In genomic region chr14:57833304-57833703, GRCh38 we compare ENCODE assay signal across 9 cellular contexts. TPM values are rescaled to one million over a fixed set of nuclear protein-coding genes. Genes with fewer than 3 reads are reported as not detected.
A peak's percentile ranks its signal among the peaks of the same experiment; 100 is the strongest.
DNase-seq lines count a peak whose midpoint lies in the region; ATAC-seq and TF ChIP-seq lines count a peak whose summit lies in the region.
"Had no signal": no experiment of that assay in that cellular context is flagged by ENCODE, and none has a peak within 500 bp of the region (broad histone marks: within the 10 kb centered on the region; RNA-seq: fewer than 3 reads in every experiment).

No MANE protein-coding gene starts in this region.

- H3K36me3 Mint-ChIP-seq in Calu3 (ENCODE audit: insufficient read depth, unreplicated experiment), result no peaks in the 10 kb centered on the region
- no peaks in the 10 kb centered on the region for H3K36me3 Mint-ChIP-seq in endodermal cell (ENCODE audit: low read depth)
- H3K36me3 Mint-ChIP-seq in activated CD8-positive, alpha-beta T cell treated with anti-CD3 and anti-CD28 coated beads for 36 hours (ENCODE audit: low read depth), result no peaks in the 10 kb centered on the region

- no TSS peak for BruUV-seq in Calu3 (replicated peaks; lab: Mats Ljungman, UMichigan)

- H3K4me2 ChIP-seq in osteoblast (ENCODE audit: insufficient read depth, low read length), result peak overlapping the region; percentile 41

- peaks cover 2% of the 10 kb centered on the region for H3K9me3 Mint-ChIP-seq in Calu3 (ENCODE audit: low read depth, unreplicated experiment)
- H3K9me3 Mint-ChIP-seq in endodermal cell, result no peaks in the 10 kb centered on the region
- H3K9me3 Mint-ChIP-seq in activated CD8-positive, alpha-beta T cell treated with anti-CD3 and anti-CD28 coated beads for 36 hours, result no peaks in the 10 kb centered on the region
- H3K9me3 Mint-ChIP-seq: nephron had no signal

- DNase-seq in Calu3 (peak; percentile 20), MG63 (peak; percentile 84), endodermal cell (peak; percentile 57), osteoblast (ENCODE audit: insufficient read length, low spot score, missing footprints) (peak; percentile 49), SIG-M5 treated with dmso at 0.1 percent for 504 hours (lab: John Stamatoyannopoulos, UW; ENCODE audit: unreplicated experiment) (no peak), COLO829 (ENCODE audit: low spot score) (no peak), midbrain (lab: John Stamatoyannopoulos, UW) (no peak)
- no peak for DNase-seq in activated CD8-positive, alpha-beta T cell treated with anti-CD3 and anti-CD28 coated beads for 36 hours

- no peaks in the 10 kb centered on the region for H4K20me1 ChIP-seq in osteoblast (ENCODE audit: insufficient read depth, low read length)

- H3K27me3 Mint-ChIP-seq in Calu3 (ENCODE audit: unreplicated experiment), result peaks cover 45% of the 10 kb centered on the region
- peaks cover 6% of the 10 kb centered on the region for H3K27me3 Mint-ChIP-seq in endodermal cell (ENCODE audit: insufficient read depth)
- peaks cover 4% of the 10 kb centered on the region for H3K27me3 Mint-ChIP-seq in activated CD8-positive, alpha-beta T cell treated with anti-CD3 and anti-CD28 coated beads for 36 hours

- H3K27ac ChIP-seq in endodermal cell (ENCODE audit: low read depth, low read length) (no peak overlapping the region), osteoblast (ENCODE audit: low read depth, low read length) (peak overlapping the region; percentile 50)

- no peak overlapping the region for H2AFZ ChIP-seq in osteoblast (ENCODE audit: low read length)

- POLR2A ChIA-PET in activated CD8-positive, alpha-beta T cell treated with anti-CD3 and anti-CD28 coated beads for 36 hours (lab: Charles Lee), result no interaction called here

- no peaks in the 10 kb centered on the region for H3K4me1 ChIP-seq in endodermal cell (ENCODE audit: control insufficient read depth, insufficient read depth, low read length)
- peaks cover 27% of the 10 kb centered on the region for H3K4me1 ChIP-seq in osteoblast (ENCODE audit: insufficient read depth, low read length)

- H3K27me3 ChIP-seq in MG63 (no peaks in the 10 kb centered on the region), endodermal cell (ENCODE audit: control insufficient read depth, insufficient read depth, low read length, poor library complexity, severe bottlenecking) (no peaks in the 10 kb centered on the region), osteoblast (ENCODE audit: insufficient read depth, low read length) (peaks cover 3% of the 10 kb centered on the region)

- H3K4me1 Mint-ChIP-seq in Calu3 (ENCODE audit: low read depth, unreplicated experiment), result no peaks in the 10 kb centered on the region
- peaks cover 10% of the 10 kb centered on the region for H3K4me1 Mint-ChIP-seq in endodermal cell
- no peaks in the 10 kb centered on the region for H3K4me1 Mint-ChIP-seq in activated CD8-positive, alpha-beta T cell treated with anti-CD3 and anti-CD28 coated beads for 36 hours (ENCODE audit: low read depth)

- H3K27ac Mint-ChIP-seq in Calu3 (ENCODE audit: unreplicated experiment), result no peak overlapping the region
- H3K27ac Mint-ChIP-seq in endodermal cell, result no peak overlapping the region
- H3K27ac Mint-ChIP-seq in activated CD8-positive, alpha-beta T cell treated with anti-CD3 and anti-CD28 coated beads for 36 hours, result no peak overlapping the region

- WGBS in endodermal cell (ENCODE audit: insufficient coverage in 1 of 2, insufficient read length in 1 of 2), 2 experiments, result 17 to 24% methylated on average over 1 to 2 of the region's 2 CpGs

- H3K79me2 ChIP-seq in osteoblast (ENCODE audit: insufficient read depth, low read length), result no peaks in the 10 kb centered on the region

- H3K36me3 ChIP-seq in MG63 (no peaks in the 10 kb centered on the region), endodermal cell (ENCODE audit: control insufficient read depth, insufficient read depth, low read length) (no peaks in the 10 kb centered on the region), osteoblast (ENCODE audit: insufficient read depth, low read length) (no peaks in the 10 kb centered on the region)

- no peak overlapping the region for H3K9ac ChIP-seq in endodermal cell (ENCODE audit: extremely low read depth, low read length, poor library complexity, severe bottlenecking)

- no peak overlapping the region for H3K4me3 Mint-ChIP-seq in Calu3 (ENCODE audit: low read depth, unreplicated experiment)
- no peak overlapping the region for H3K4me3 Mint-ChIP-seq in endodermal cell
- no peak overlapping the region for H3K4me3 Mint-ChIP-seq in activated CD8-positive, alpha-beta T cell treated with anti-CD3 and anti-CD28 coated beads for 36 hours
- H3K4me3 Mint-ChIP-seq: nephron had no signal

- H3K9me3 ChIP-seq in MG63 (no peaks in the 10 kb centered on the region), endodermal cell (ENCODE audit: control insufficient read depth, low read length) (no peaks in the 10 kb centered on the region), osteoblast (ENCODE audit: low read depth, low read length) (no peaks in the 10 kb centered on the region)

- no peak for ATAC-seq in activated CD8-positive, alpha-beta T cell treated with anti-CD3 and anti-CD28 coated beads for 36 hours

- CTCF ChIA-PET in Calu3 (lab: Charles Lee), result no interaction called here
- CTCF ChIA-PET in activated CD8-positive, alpha-beta T cell treated with anti-CD3 and anti-CD28 coated beads for 36 hours (lab: Charles Lee), result no interaction called here

- TF ChIP-seq CTCF in Calu3 (IDR thresholded peaks at IDR 0.05; ENCODE audit: unreplicated experiment) (no peak), endodermal cell (conservative IDR thresholded peaks at IDR 0.05) (no peak), osteoblast (IDR thresholded peaks at IDR 0.05; ENCODE audit: extremely low read depth, low read depth, low read length) (no peak)
- TF ChIP-seq CTCF in activated CD8-positive, alpha-beta T cell treated with anti-CD3 and anti-CD28 coated beads for 36 hours (IDR thresholded peaks at IDR 0.05), result no peak

- no peak overlapping the region for H3K4me3 ChIP-seq in MG63
- H3K4me3 ChIP-seq in endodermal cell (ENCODE audit: low read length), result no peak overlapping the region
- no peak overlapping the region for H3K4me3 ChIP-seq in osteoblast (ENCODE audit: insufficient read depth, low read length)

- intact Hi-C loops in Calu3 (cut with micrococcal nuclease; ENCODE audit: unreplicated experiment), result no loop called here
- intact Hi-C loops in activated CD8-positive, alpha-beta T cell treated with anti-CD3 and anti-CD28 coated beads for 36 hours (cut with micrococcal nuclease), result no loop called here

RNA-seq across cellular contexts. Expression of gene SLC35F4, which starts 32.6 kb away (rescaled TPM):
- total RNA-seq in Calu3 (2022), result not detected in 2 replicates
- total RNA-seq in MG63 (2014; rRNA removed; shearing (Covaris generic); ENCODE audit: low replicate concordance), result not detected in 2 replicates
- not detected for total RNA-seq in endodermal cell
- 0.32 TPM for polyA plus RNA-seq in endodermal cell (2013, experiment 1 of 2)
- polyA plus RNA-seq in endodermal cell (2013, experiment 2 of 2), result 0.29 TPM
- total RNA-seq in osteoblast, result not detected in 2 replicates
- total RNA-seq in activated CD8-positive, alpha-beta T cell treated with anti-CD3 and anti-CD28 coated beads for 36 hours, result not detected

Comparison
In these comparisons a context has a peak if more than half of its experiments do, and no peak if none do; other contexts are left out.
1. DNase-seq: peak in Calu3 (single experiment), MG63 (single experiment), endodermal cell (single experiment) and osteoblast (single experiment); none in activated CD8-positive, alpha-beta T cell treated with anti-CD3 and anti-CD28 coated beads for 36 hours (single experiment), SIG-M5 treated with dmso at 0.1 percent for 504 hours (single experiment), COLO829 (single experiment) and midbrain (single experiment).